In genomic region chr9:85451680-85452079, GRCh38 we compare ENCODE assay signal across 14 cellular contexts.
A peak's percentile ranks its signal among the peaks of the same experiment; 100 is the strongest.
DNase-seq lines count a peak whose midpoint lies in the region; ATAC-seq and TF ChIP-seq lines count a peak whose summit lies in the region.
"Had no signal": no experiment of that assay in that cellular context is flagged by ENCODE, and none has a peak within 500 bp of the region (broad histone marks: within the 10 kb centered on the region; RNA-seq: fewer than 3 reads in every experiment).

No MANE protein-coding gene starts in this region.

- peaks cover 2% of the 10 kb centered on the region for H3K36me3 Mint-ChIP-seq in neural crest cell (ENCODE audit: low read depth)
- H3K36me3 Mint-ChIP-seq: CD8-positive, alpha-beta T cell had no signal

- no peak for TF ChIP-seq CTCF in BE2C (IDR thresholded peaks at IDR 0.05; ENCODE audit: low read depth, low read length)
- no peak for TF ChIP-seq CTCF in neural crest cell (conservative IDR thresholded peaks at IDR 0.05)
- TF ChIP-seq CTCF in osteoblast (IDR thresholded peaks at IDR 0.05; ENCODE audit: extremely low read depth, low read depth, low read length) = no peak

- no peaks in the 10 kb centered on the region for H3K4me1 ChIP-seq in BE2C
- no peaks in the 10 kb centered on the region for H3K4me1 ChIP-seq in osteoblast (ENCODE audit: insufficient read depth, low read length)
- H3K4me1 ChIP-seq: BLaER1 treated with 17β-estradiol and CSF1 and Interleukin-3, amounts not matched to agents 10 nM and 100 nM had no signal

- H3K9me3 ChIP-seq in BE2C (no peaks in the 10 kb centered on the region), osteoblast (ENCODE audit: low read depth, low read length) (no peaks in the 10 kb centered on the region)

- H3K4me2 ChIP-seq in osteoblast (ENCODE audit: insufficient read depth, low read length) = no peak overlapping the region
- H3K4me2 ChIP-seq: BLaER1 treated with 17β-estradiol and CSF1 and Interleukin-3, amounts not matched to agents 10 nM and 100 nM had no signal

- peaks cover 4% of the 10 kb centered on the region; the same call in 1 of the 2 replicates for H3K27me3 ChIP-seq in BE2C
- H3K27me3 ChIP-seq in osteoblast (ENCODE audit: insufficient read depth, low read length) = no peaks in the 10 kb centered on the region
- H3K27me3 ChIP-seq: BLaER1 treated with 17β-estradiol and CSF1 and Interleukin-3, amounts not matched to agents 10 nM and 100 nM had no signal

- peaks cover 13% of the 10 kb centered on the region for H3K9me3 Mint-ChIP-seq in neural crest cell

- DNase-seq in NCI-H748 (lab: John Stamatoyannopoulos, UW; ENCODE audit: unreplicated experiment) (peak; percentile 18), NCI-H748 treated with DMSO at 0.1 percent for 48 hours (lab: John Stamatoyannopoulos, UW) (no peak), BE2C (peak; percentile 27), NCI-H69 (lab: John Stamatoyannopoulos, UW) (peak; percentile 31), neural crest cell (ENCODE audit: low read depth, low spot score) (no peak), osteoblast (ENCODE audit: insufficient read length, low spot score, missing footprints) (no peak)
- DNase-seq: 8988T; Calu3; CD8-positive, alpha-beta T cell; DMS79 treated with DMSO at 0.1 percent for 48 hours; H9 had no signal

- H3K4me3 ChIP-seq in BE2C (ENCODE audit: low read depth, low read length) (no peak overlapping the region), osteoblast (ENCODE audit: insufficient read depth, low read length) (no peak overlapping the region)
- H3K4me3 ChIP-seq: BLaER1 treated with 17β-estradiol and CSF1 and Interleukin-3, amounts not matched to agents 10 nM and 100 nM; GM12878 had no signal

- no peak overlapping the region for H3K27ac ChIP-seq in osteoblast (ENCODE audit: low read depth, low read length)
- H3K27ac ChIP-seq: BLaER1 treated with 17β-estradiol and CSF1 and Interleukin-3, amounts not matched to agents 10 nM and 100 nM had no signal

- H3K4me3 Mint-ChIP-seq in neural crest cell = no peak overlapping the region
- H3K4me3 Mint-ChIP-seq: CD8-positive, alpha-beta T cell; H9 had no signal

- peaks cover 8% of the 10 kb centered on the region for H3K27me3 Mint-ChIP-seq in neural crest cell (ENCODE audit: low read depth)

- ATAC-seq in HG02763 (IDR thresholded peaks at IDR 0.05; ENCODE audit: unreplicated experiment) = no peak
- ATAC-seq: CD8-positive, alpha-beta T cell; GM12878 had no signal

- H4K20me1 ChIP-seq in osteoblast (ENCODE audit: insufficient read depth, low read length) = no peaks in the 10 kb centered on the region
- H4K20me1 ChIP-seq: BLaER1 treated with 17β-estradiol and CSF1 and Interleukin-3, amounts not matched to agents 10 nM and 100 nM had no signal

- H3K36me3 ChIP-seq in BE2C (no peaks in the 10 kb centered on the region), osteoblast (ENCODE audit: insufficient read depth, low read length) (no peaks in the 10 kb centered on the region)
- H3K36me3 ChIP-seq: BLaER1 treated with 17β-estradiol and CSF1 and Interleukin-3, amounts not matched to agents 10 nM and 100 nM had no signal

- H3K79me2 ChIP-seq in osteoblast (ENCODE audit: insufficient read depth, low read length) = no peaks in the 10 kb centered on the region

- no peak overlapping the region for H2AFZ ChIP-seq in osteoblast (ENCODE audit: low read length)

- peak overlapping the region; percentile 52 for H3K27ac Mint-ChIP-seq in neural crest cell (ENCODE audit: unreplicated experiment)
- H3K27ac Mint-ChIP-seq: CD8-positive, alpha-beta T cell had no signal

- no peaks in the 10 kb centered on the region for H3K4me1 Mint-ChIP-seq in neural crest cell

Comparison
In these comparisons a context has a peak if more than half of its experiments do, and no peak if none do; other contexts are left out.
1. DNase-seq: peak in NCI-H748 (single experiment), BE2C (single experiment) and NCI-H69 (single experiment); none in NCI-H748 treated with DMSO at 0.1 percent for 48 hours (single experiment), neural crest cell (single experiment) and osteoblast (single experiment).